ENCODE assay signal across 8 cellular contexts in genomic region chr12:42588981-42589464, GRCh38. TPM values are rescaled to one million over a fixed set of nuclear protein-coding genes. Genes with fewer than 3 reads are reported as not detected.
A peak's percentile ranks its signal among the peaks of the same experiment; 100 is the strongest.
DNase-seq lines count a peak whose midpoint lies in the region; TF ChIP-seq lines count a peak whose summit lies in the region.

No MANE protein-coding gene starts in this region.

- peaks cover 68% of the 10 kb centered on the region for H3K27me3 Mint-ChIP-seq in H9 (ENCODE audit: low read depth)

- no peak for TF ChIP-seq EP300 in sigmoid colon (IDR thresholded peaks at IDR 0.05)

- no peak overlapping the region for H2BK5ac ChIP-seq in H9 (ENCODE audit: insufficient read length, low read length)

- H4K8ac ChIP-seq in H9 (replicated peaks; ENCODE audit: insufficient read length, low read depth, low read length) = no peak overlapping the region

- no peak overlapping the region for H3K18ac ChIP-seq in H9 (ENCODE audit: insufficient read length, low read depth, low read length)

- no peak overlapping the region for H2BK12ac ChIP-seq in H9 (ENCODE audit: insufficient read length, low read depth, low read length)

- no peak overlapping the region; a peak in 1 of 7 replicates for H3K27ac Mint-ChIP-seq in H9

- H3K4me3 ChIP-seq in adrenal gland (peak overlapping the region; percentile 30 to 87 (median 36)), iPS-15b (ENCODE audit: low read depth, low read length) (peak overlapping the region; percentile 68), sigmoid colon (peak overlapping the region; percentile 87 to 94 (median 90))

- no peaks in the 10 kb centered on the region; a peak in 1 of 5 replicates for H3K9me3 Mint-ChIP-seq in H9

- H3K27ac ChIP-seq in H9 (ENCODE audit: insufficient read length, low read depth, low read length) = no peak overlapping the region
- H3K27ac ChIP-seq in adrenal gland = peak overlapping the region in 2 of 5 donors; percentile 47 to 84
- peak overlapping the region; percentile 68 to 84 (median 77) for H3K27ac ChIP-seq in sigmoid colon

- DNase-seq in NCI-H2081 (lab: John Stamatoyannopoulos, UW) = peak; percentile 45 to 52
- DNase-seq in NCI-H2081 treated with DMSO at 0.1 percent for 48 hours (lab: John Stamatoyannopoulos, UW) = no peak
- peak; percentile 76 for DNase-seq in H9
- peak; percentile 37 for DNase-seq in NCI-H1105 (lab: John Stamatoyannopoulos, UW)
- peak in 2 of 7 donors; percentile 10 to 27 for DNase-seq in adrenal gland
- DNase-seq in sigmoid colon = peak; percentile 72
- no peak for DNase-seq in NCI-H1092 treated with DMSO at 0.1 percent for 48 hours (lab: John Stamatoyannopoulos, UW)

- H3K14ac ChIP-seq in H9 (ENCODE audit: insufficient read depth, low read length) = no peak overlapping the region

- TF ChIP-seq POLR2A in adrenal gland (IDR thresholded peaks at IDR 0.05) = no peak
- no peak for TF ChIP-seq POLR2A in sigmoid colon (IDR thresholded peaks at IDR 0.05)

- peak overlapping the region; percentile 92 for H3K4me2 ChIP-seq in H9 (ENCODE audit: insufficient read depth, insufficient read length, low read length)

- H3K4me1 ChIP-seq in H9 (ENCODE audit: insufficient read depth, low read length) (peaks cover 5% of the 10 kb centered on the region; the same call in 1 of the 2 replicates), adrenal gland (replicated peaks in 1 of 2) (peaks cover 0 to 14% of the 10 kb centered on the region in 2 donors), iPS-15b (ENCODE audit: control insufficient read depth, insufficient read depth, low read length) (no peaks in the 10 kb centered on the region), sigmoid colon (peaks cover 0 to 52% (median 46%) of the 10 kb centered on the region in 4 donors)

- no peak overlapping the region for H4K5ac ChIP-seq in H9 (ENCODE audit: insufficient read length, low read depth, low read length)

- no peak overlapping the region for H2AFZ ChIP-seq in H9 (ENCODE audit: low read length)

- no peak overlapping the region for H2BK120ac ChIP-seq in H9 (ENCODE audit: low read depth, low read length, poor library complexity, severe bottlenecking)

- H3K9ac ChIP-seq in H9 (ENCODE audit: extremely low read depth, insufficient read length, low read length) (no peak overlapping the region), iPS-15b (ENCODE audit: low read depth, low read length) (no peak overlapping the region)

- no peaks in the 10 kb centered on the region for H3K79me2 ChIP-seq in H9 (ENCODE audit: insufficient read depth, low read length)

- H3K36me3 Mint-ChIP-seq in H9 (ENCODE audit: insufficient read depth in 1 of 3, low read depth in 3 of 3) = no peaks in the 10 kb centered on the region; a peak in 1 of 7 replicates

- peaks cover 4% of the 10 kb centered on the region for H4K20me1 ChIP-seq in H9 (ENCODE audit: control insufficient read depth, insufficient read depth, insufficient read length)

- WGBS in H9 (ENCODE audit: extremely low coverage, insufficient read length, low lambda C conversion rate) = no CpG with 5 or more reads among the region's 38 CpGs
- WGBS in adrenal gland, 4 donors = 0 to 2% (median 1%) methylated on average over 5 to 38 of the region's 38 CpGs
- 1 to 3% methylated on average over 38 of the region's 38 CpGs for WGBS in sigmoid colon, 2 donors

- H3K79me1 ChIP-seq in H9 (ENCODE audit: insufficient read depth, low read depth, low read length, poor library complexity, severe bottlenecking) = no peaks in the 10 kb centered on the region

- TF ChIP-seq CTCF in H9 (conservative IDR thresholded peaks at IDR 0.05) (peak; percentile 77), adrenal gland (IDR thresholded peaks at IDR 0.05) (peak in 2 of 6 experiments; percentile 25 to 34), sigmoid colon (IDR thresholded peaks at IDR 0.05) (peak in 3 of 4 experiments; percentile 16 to 51 (median 45))

- peaks cover 20% of the 10 kb centered on the region for H3K23me2 ChIP-seq in H9 (ENCODE audit: insufficient read length, low read depth, low read length, poor library complexity, severe bottlenecking)

- no peaks in the 10 kb centered on the region for H3K36me3 ChIP-seq in adrenal gland (replicated peaks in 1 of 2)
- no peaks in the 10 kb centered on the region for H3K36me3 ChIP-seq in iPS-15b (ENCODE audit: control insufficient read depth, insufficient read depth, low read length)
- H3K36me3 ChIP-seq in sigmoid colon = no peaks in the 10 kb centered on the region

- H2AK5ac ChIP-seq in H9 (ENCODE audit: insufficient read length, low read length) = no peak overlapping the region

- H3K4ac ChIP-seq in H9 (ENCODE audit: low read depth, low read length) = no peak overlapping the region

- H3K23ac ChIP-seq in H9 (ENCODE audit: insufficient read length, low read depth, low read length) = no peak overlapping the region

- no peak overlapping the region for H2BK20ac ChIP-seq in H9 (ENCODE audit: low read depth, low read length, poor library complexity, severe bottlenecking)

- H3K4me3 Mint-ChIP-seq in H9 = peak overlapping the region; percentile 72 to 89

- H3K9me3 ChIP-seq in H9 (ENCODE audit: control insufficient read depth, low read depth, low read length) = no peaks in the 10 kb centered on the region
- H3K9me3 ChIP-seq in adrenal gland (replicated peaks in 1 of 3) = no peaks in the 10 kb centered on the region
- no peaks in the 10 kb centered on the region for H3K9me3 ChIP-seq in iPS-15b (ENCODE audit: control insufficient read depth, insufficient read depth, low read length)
- no peaks in the 10 kb centered on the region for H3K9me3 ChIP-seq in sigmoid colon

- no peak overlapping the region for H3K56ac ChIP-seq in H9 (ENCODE audit: insufficient read length, low read depth, low read length)

- H4K91ac ChIP-seq in H9 (ENCODE audit: insufficient read length, low read depth, low read length) = no peak overlapping the region

- H2BK15ac ChIP-seq in H9 (ENCODE audit: low read depth, low read length) = no peak overlapping the region

- intact Hi-C loops in adrenal gland (cut with DNase I) = no loop called here
- intact Hi-C loops in sigmoid colon (cut with DNase I) = loop anchor here (5.0 kb wide), 3 partner anchors 107 to 748 kb away; no protein-coding TSS in a partner anchor

- H3T11ph ChIP-seq in H9 (ENCODE audit: low read length) = no peak overlapping the region

- H3K27me3 ChIP-seq in H9 (ENCODE audit: insufficient read depth, low read length) = peaks cover 14% of the 10 kb centered on the region; the same call in 1 of the 2 replicates
- H3K27me3 ChIP-seq in adrenal gland = peaks cover 6% of the 10 kb centered on the region
- peaks cover 58% of the 10 kb centered on the region for H3K27me3 ChIP-seq in iPS-15b (ENCODE audit: control insufficient read depth, insufficient read depth, low read length)
- no peaks in the 10 kb centered on the region for H3K27me3 ChIP-seq in sigmoid colon

- peaks cover 21 to 28% of the 10 kb centered on the region in 2 experiments for H3K4me1 Mint-ChIP-seq in H9

RNA-seq across cellular contexts. Expression of gene PRICKLE1, which starts 0.5 kb away (rescaled TPM):
- total RNA-seq in H9 (2021) = 20.0 and 20.5 TPM in 2 replicates
- 10 to 100 TPM in 1 of 8 donors, 1 to 10 TPM in 7; 2.9 to 13.2 (median 7.2) TPM for total RNA-seq in adrenal gland
- 1 to 10 TPM; 1.0 to 3.4 (median 1.4) TPM for polyA plus RNA-seq in adrenal gland
- 10 to 100 TPM in 2 of 4 donors, 1 to 10 TPM in 2; 4.6 to 12.4 (median 10.0) TPM for total RNA-seq in sigmoid colon
- polyA plus RNA-seq in sigmoid colon = 1 to 10 TPM in 2 of 3 donors, under 1 TPM in 1; 0.46 to 7.8 (median 2.5) TPM

Comparison
In these comparisons a context has a peak if more than half of its experiments do, and no peak if none do; other contexts are left out.
1. DNase-seq: peak in NCI-H2081 (2 of 2), H9 (single experiment), NCI-H1105 (single experiment) and sigmoid colon (single experiment); none in NCI-H2081 treated with DMSO at 0.1 percent for 48 hours (single experiment) and NCI-H1092 treated with DMSO at 0.1 percent for 48 hours (single experiment).
2. H3K4me3 ChIP-seq: peak in every context shown above with its lines; median percentile 90 in sigmoid colon; 68 in iPS-15b; 36 in adrenal gland.